ENCODE assay signal across 41 cellular contexts in genomic region chr11:124012697-124013096, GRCh38. TPM values are rescaled to one million over a fixed set of nuclear protein-coding genes. Genes with fewer than 3 reads are reported as not detected.
"Had no signal": no experiment of that assay in that cellular context is flagged by ENCODE, and none has a peak within 500 bp of the region (broad histone marks: within the 10 kb centered on the region; RNA-seq: fewer than 3 reads in every experiment).

A gene with protein sequence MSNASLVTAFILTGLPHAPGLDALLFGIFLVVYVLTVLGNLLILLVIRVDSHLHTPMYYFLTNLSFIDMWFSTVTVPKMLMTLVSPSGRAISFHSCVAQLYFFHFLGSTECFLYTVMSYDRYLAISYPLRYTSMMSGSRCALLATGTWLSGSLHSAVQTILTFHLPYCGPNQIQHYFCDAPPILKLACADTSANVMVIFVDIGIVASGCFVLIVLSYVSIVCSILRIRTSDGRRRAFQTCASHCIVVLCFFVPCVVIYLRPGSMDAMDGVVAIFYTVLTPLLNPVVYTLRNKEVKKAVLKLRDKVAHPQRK (plus strand): TSS chr11:124012997. CDS start chr11:124015575, 2,578 bp downstream.

- H3K4me1 Mint-ChIP-seq: activated naive CD4-positive, alpha-beta T cell treated with anti-CD3 and anti-CD28 coated beads, Interleukin-2, amount 10 ng/mL, durations not matched to agents 7 days and 5 days; activated naive CD4-positive, alpha-beta T cell treated with anti-CD3 and anti-CD28 coated beads, Interleukin-2, amount 50 U/mL, for 24 hours; activated naive CD8-positive, alpha-beta T cell treated with anti-CD3 and anti-CD28 coated beads for 36 hours; activated naive CD8-positive, alpha-beta T cell treated with anti-CD3 and anti-CD28 coated beads, Interleukin-2, amount 10 ng/mL, durations not matched to agents 7 days and 5 days; activated naive CD8-positive, alpha-beta T cell treated with anti-CD3 and anti-CD28 coated beads, Interleukin-2, amount 50 U/mL, for 24 hours; activated T-helper 17 cell treated with anti-CD3 and anti-CD28 coated beads, Interleukin-2, amount 50 U/mL, for 72 hours; brain; central memory CD8-positive, alpha-beta T cell had no signal

- H3K27ac Mint-ChIP-seq: activated naive CD4-positive, alpha-beta T cell treated with anti-CD3 and anti-CD28 coated beads for 36 hours; activated naive CD4-positive, alpha-beta T cell treated with anti-CD3 and anti-CD28 coated beads, Interleukin-2, amount 10 ng/mL, durations not matched to agents 7 days and 5 days; activated naive CD4-positive, alpha-beta T cell treated with anti-CD3 and anti-CD28 coated beads, Interleukin-2, amount 50 U/mL, for 24 hours; activated naive CD8-positive, alpha-beta T cell; activated naive CD8-positive, alpha-beta T cell treated with anti-CD3 and anti-CD28 coated beads for 36 hours; activated naive CD8-positive, alpha-beta T cell treated with anti-CD3 and anti-CD28 coated beads, Interleukin-2, amount 10 ng/mL, durations not matched to agents 7 days and 5 days; activated naive CD8-positive, alpha-beta T cell treated with anti-CD3 and anti-CD28 coated beads, Interleukin-2, amount 50 U/mL, for 24 hours; activated T-cell treated with anti-CD3 and anti-CD28 coated beads, Interleukin-2, amount 50 U/mL, for 24 hours; activated T-cell treated with anti-CD3 and anti-CD28 coated beads, Interleukin-2, amount 50 U/mL, for 72 hours; activated T-helper 1 cell treated with anti-CD3 and anti-CD28 coated beads, Interleukin-12 subunit alpha, Interleukin-12 subunit beta, Interleukin-2, Interleukin-4 antibody, amounts not matched to agents 30 ng/mL and 10 ng/mL and 1 ng/mL, durations not matched to agents 14 hours and 24 hours and 36 hours; activated T-helper 17 cell treated with anti-CD3 and anti-CD28 coated beads, Interleukin-2, amount 50 U/mL, for 72 hours; activated T-helper 2 cell treated with anti-CD3 and anti-CD28 coated beads, Interferon-gamma antibody, Interleukin-2, Interleukin-4, amounts not matched to agents 10 μg/mL and 5 μg/mL and 100 μg/mL, durations not matched to agents 14 hours and 24 hours and 36 hours; brain had no signal

- H3K36me3 Mint-ChIP-seq: activated naive CD4-positive, alpha-beta T cell treated with anti-CD3 and anti-CD28 coated beads, Interleukin-2, amount 10 ng/mL, durations not matched to agents 7 days and 5 days; activated naive CD4-positive, alpha-beta T cell treated with anti-CD3 and anti-CD28 coated beads, Interleukin-2, amount 50 U/mL, for 24 hours; activated naive CD4-positive, alpha-beta T cell treated with anti-CD3 and anti-CD28 coated beads, Interleukin-2, amount 50 U/mL, for 72 hours; activated naive CD8-positive, alpha-beta T cell; activated naive CD8-positive, alpha-beta T cell treated with anti-CD3 and anti-CD28 coated beads for 36 hours; activated naive CD8-positive, alpha-beta T cell treated with anti-CD3 and anti-CD28 coated beads, Interleukin-2, amount 10 ng/mL, durations not matched to agents 7 days and 5 days; brain had no signal

- H3K27me3 Mint-ChIP-seq: activated naive CD4-positive, alpha-beta T cell treated with anti-CD3 and anti-CD28 coated beads, Interleukin-2, amount 10 ng/mL, durations not matched to agents 7 days and 5 days; activated naive CD8-positive, alpha-beta T cell treated with anti-CD3 and anti-CD28 coated beads, Interleukin-2, amount 10 ng/mL, durations not matched to agents 7 days and 5 days; activated T-helper 17 cell treated with anti-CD3 and anti-CD28 coated beads, Interleukin-2, amount 50 U/mL, for 72 hours; central memory CD8-positive, alpha-beta T cell had no signal

- DNase-seq: activated effector memory CD4-positive, alpha-beta T cell treated with anti-CD3 and anti-CD28 coated beads, Interleukin-2, amount 50 U/mL, for 16 hours; activated effector memory CD4-positive, alpha-beta T cell treated with Interleukin-2 at 50 U/mL for 16 hours; activated gamma-delta T cell; activated gamma-delta T cell treated with Interleukin-2 at 50 U/mL for 16 hours; activated naive CD4-positive, alpha-beta T cell; activated naive CD4-positive, alpha-beta T cell treated with anti-CD3 and anti-CD28 coated beads for 36 hours; activated naive CD4-positive, alpha-beta T cell treated with anti-CD3 and anti-CD28 coated beads, Interleukin-2, amount 10 ng/mL, durations not matched to agents 7 days and 5 days; activated naive CD4-positive, alpha-beta T cell treated with anti-CD3 and anti-CD28 coated beads, Interleukin-2, amount 50 U/mL, for 16 hours; activated naive CD4-positive, alpha-beta T cell treated with Interleukin-2 at 50 U/mL for 16 hours; activated naive CD8-positive, alpha-beta T cell treated with anti-CD3 and anti-CD28 coated beads for 36 hours; activated naive CD8-positive, alpha-beta T cell treated with anti-CD3 and anti-CD28 coated beads, Interleukin-2, amount 10 ng/mL, durations not matched to agents 7 days and 5 days; activated naive CD8-positive, alpha-beta T cell treated with anti-CD3 and anti-CD28 coated beads, Interleukin-2, amount 50 U/mL, for 24 hours; activated T-cell treated with anti-CD3 and anti-CD28 coated beads, Interleukin-2, amount 50 U/mL, for 1 hour; activated T-cell treated with anti-CD3 and anti-CD28 coated beads, Interleukin-2, amount 50 U/mL, for 24 hours; activated T-cell treated with anti-CD3 and anti-CD28 coated beads, Interleukin-2, amount 50 U/mL, for 4 hours; activated T-cell treated with anti-CD3 and anti-CD28 coated beads, Interleukin-2, amount 50 U/mL, for 48 hours; activated T-cell treated with anti-CD3 and anti-CD28 coated beads, Interleukin-2, amount 50 U/mL, for 72 hours; adrenal gland; amniotic stem cell; amygdala; anterior cingulate cortex; aorta; body of pancreas; brain microvascular endothelial cell; caudate nucleus; central memory CD4-positive, alpha-beta T cell; cerebellar nuclear complex had no signal

- FAIRE-seq: astrocyte, bronchial epithelial cell had no signal

- H3K4me3 ChIP-seq: adrenal gland, ascending aorta, body of pancreas, cardiac muscle cell had no signal

- H3K4me3 Mint-ChIP-seq: activated naive CD4-positive, alpha-beta T cell treated with anti-CD3 and anti-CD28 coated beads for 36 hours; activated naive CD4-positive, alpha-beta T cell treated with anti-CD3 and anti-CD28 coated beads, Interleukin-2, amount 10 ng/mL, durations not matched to agents 7 days and 5 days; activated naive CD4-positive, alpha-beta T cell treated with anti-CD3 and anti-CD28 coated beads, Interleukin-2, amount 50 U/mL, for 24 hours; activated naive CD8-positive, alpha-beta T cell; activated naive CD8-positive, alpha-beta T cell treated with anti-CD3 and anti-CD28 coated beads for 36 hours; activated naive CD8-positive, alpha-beta T cell treated with anti-CD3 and anti-CD28 coated beads, Interleukin-2, amount 10 ng/mL, durations not matched to agents 7 days and 5 days; activated naive CD8-positive, alpha-beta T cell treated with anti-CD3 and anti-CD28 coated beads, Interleukin-2, amount 50 U/mL, for 24 hours; activated T-cell treated with anti-CD3 and anti-CD28 coated beads, Interleukin-2, amount 50 U/mL, for 24 hours; activated T-cell treated with anti-CD3 and anti-CD28 coated beads, Interleukin-2, amount 50 U/mL, for 4 hours; activated T-cell treated with anti-CD3 and anti-CD28 coated beads, Interleukin-2, amount 50 U/mL, for 72 hours; activated T-helper 1 cell treated with anti-CD3 and anti-CD28 coated beads, Interleukin-12 subunit alpha, Interleukin-12 subunit beta, Interleukin-2, Interleukin-4 antibody, amounts not matched to agents 30 ng/mL and 10 ng/mL and 1 ng/mL, durations not matched to agents 14 hours and 24 hours and 36 hours; activated T-helper 17 cell treated with anti-CD3 and anti-CD28 coated beads, Interleukin-2, amount 50 U/mL, for 72 hours; brain; central memory CD8-positive, alpha-beta T cell had no signal

- H3K4me1 ChIP-seq: adrenal gland, ascending aorta, body of pancreas had no signal

- H3K9me3 ChIP-seq: adrenal gland, ascending aorta, body of pancreas had no signal

- H3K36me3 ChIP-seq: adrenal gland, ascending aorta, brain microvascular endothelial cell, cardiac muscle cell had no signal

- ATAC-seq: activated naive CD4-positive, alpha-beta T cell treated with anti-CD3 and anti-CD28 coated beads, Interleukin-2, amount 50 U/mL, for 72 hours; activated naive CD8-positive, alpha-beta T cell treated with anti-CD3 and anti-CD28 coated beads, Interleukin-2, amount 50 U/mL, for 24 hours; activated T-cell treated with anti-CD3 and anti-CD28 coated beads, Interleukin-2, amount 50 U/mL, for 4 hours; activated T-cell treated with anti-CD3 and anti-CD28 coated beads, Interleukin-2, amount 50 U/mL, for 72 hours; activated T-helper 17 cell treated with anti-CD3 and anti-CD28 coated beads, Interleukin-2, amount 50 U/mL, for 72 hours; body of pancreas had no signal

- H3K9me3 Mint-ChIP-seq: activated naive CD4-positive, alpha-beta T cell treated with anti-CD3 and anti-CD28 coated beads for 36 hours; activated naive CD4-positive, alpha-beta T cell treated with anti-CD3 and anti-CD28 coated beads, Interleukin-2, amount 10 ng/mL, durations not matched to agents 7 days and 5 days; activated naive CD4-positive, alpha-beta T cell treated with anti-CD3 and anti-CD28 coated beads, Interleukin-2, amount 50 U/mL, for 24 hours; activated naive CD4-positive, alpha-beta T cell treated with anti-CD3 and anti-CD28 coated beads, Interleukin-2, amount 50 U/mL, for 72 hours; activated naive CD8-positive, alpha-beta T cell treated with anti-CD3 and anti-CD28 coated beads for 36 hours; activated naive CD8-positive, alpha-beta T cell treated with anti-CD3 and anti-CD28 coated beads, Interleukin-2, amount 10 ng/mL, durations not matched to agents 7 days and 5 days; activated naive CD8-positive, alpha-beta T cell treated with anti-CD3 and anti-CD28 coated beads, Interleukin-2, amount 50 U/mL, for 24 hours; activated T-cell treated with anti-CD3 and anti-CD28 coated beads, Interleukin-2, amount 50 U/mL, for 24 hours; activated T-cell treated with anti-CD3 and anti-CD28 coated beads, Interleukin-2, amount 50 U/mL, for 4 hours; activated T-cell treated with anti-CD3 and anti-CD28 coated beads, Interleukin-2, amount 50 U/mL, for 72 hours; activated T-helper 1 cell treated with anti-CD3 and anti-CD28 coated beads, Interleukin-12 subunit alpha, Interleukin-12 subunit beta, Interleukin-2, Interleukin-4 antibody, amounts not matched to agents 30 ng/mL and 10 ng/mL and 1 ng/mL, durations not matched to agents 14 hours and 24 hours and 36 hours; activated T-helper 17 cell treated with anti-CD3 and anti-CD28 coated beads, Interleukin-2, amount 50 U/mL, for 72 hours; activated T-helper 2 cell treated with anti-CD3 and anti-CD28 coated beads, Interferon-gamma antibody, Interleukin-2, Interleukin-4, amounts not matched to agents 10 μg/mL and 5 μg/mL and 100 μg/mL, durations not matched to agents 14 hours and 24 hours and 36 hours; brain; central memory CD8-positive, alpha-beta T cell had no signal

- H3K27me3 ChIP-seq: adrenal gland, ascending aorta, body of pancreas, brain microvascular endothelial cell, cardiac muscle cell had no signal

- H3K27ac ChIP-seq: adrenal gland, ascending aorta, body of pancreas, brain microvascular endothelial cell, cardiac muscle cell had no signal

RNA-seq across cellular contexts. Expression of the gene that starts here (rescaled TPM):
- total RNA-seq: activated naive CD4-positive, alpha-beta T cell treated with anti-CD3 and anti-CD28 coated beads for 36 hours; activated naive CD4-positive, alpha-beta T cell treated with anti-CD3 and anti-CD28 coated beads, Interleukin-2, amount 50 U/mL, for 72 hours; activated naive CD8-positive, alpha-beta T cell treated with anti-CD3 and anti-CD28 coated beads for 36 hours; activated naive CD8-positive, alpha-beta T cell treated with anti-CD3 and anti-CD28 coated beads, Interleukin-2, amount 10 ng/mL, durations not matched to agents 7 days and 5 days; activated T-cell treated with anti-CD3 and anti-CD28 coated beads, Interleukin-2, amount 50 U/mL, for 4 hours; activated T-cell treated with anti-CD3 and anti-CD28 coated beads, Interleukin-2, amount 50 U/mL, for 72 hours; activated T-helper 1 cell treated with anti-CD3 and anti-CD28 coated beads, Interleukin-12 subunit alpha, Interleukin-12 subunit beta, Interleukin-2, Interleukin-4 antibody, amounts not matched to agents 30 ng/mL and 10 ng/mL and 1 ng/mL, durations not matched to agents 14 hours and 24 hours and 36 hours; activated T-helper 17 cell treated with anti-CD3 and anti-CD28 coated beads, Interleukin-2, amount 50 U/mL, for 72 hours; activated T-helper 2 cell treated with anti-CD3 and anti-CD28 coated beads, Interferon-gamma antibody, Interleukin-2, Interleukin-4, amounts not matched to agents 10 μg/mL and 5 μg/mL and 100 μg/mL, durations not matched to agents 14 hours and 24 hours and 36 hours; adrenal gland; aorta; ascending aorta; astrocyte; bronchial epithelial cell; cardiac muscle cell; cardiac septum; chondrocyte had no signal
- polyA plus RNA-seq: adrenal gland, aorta, cardiac muscle cell had no signal
